In the genomic region with DNA sequence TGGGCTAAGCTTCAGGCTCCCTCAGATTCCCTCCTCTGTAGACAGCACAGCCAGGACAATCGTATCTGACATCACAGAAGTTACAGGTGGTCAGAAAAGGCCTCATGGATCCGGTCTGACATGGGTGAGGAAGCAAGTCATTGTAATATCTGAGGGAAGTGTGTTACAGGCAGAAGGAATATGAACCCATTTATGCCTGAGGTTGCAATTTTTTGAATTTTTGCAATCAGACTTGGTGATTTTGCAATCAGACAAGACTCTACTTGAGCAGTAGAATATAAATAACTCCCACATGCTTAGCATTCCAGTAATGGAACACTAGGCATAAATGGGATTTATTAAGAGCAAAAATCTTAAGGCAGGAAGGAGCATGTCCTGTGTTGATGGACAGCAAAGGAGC, we compare ENCODE assay signal across 34 cellular contexts. TPM values are rescaled to one million over a fixed set of nuclear protein-coding genes. Genes with fewer than 3 reads are reported as not detected.
"Had no signal": no experiment of that assay in that cellular context is flagged by ENCODE, and none has a peak within 500 bp of the region (broad histone marks: within the 10 kb centered on the region; RNA-seq: fewer than 3 reads in every experiment).

No MANE protein-coding gene starts in this region.

- H3K4me1 ChIP-seq: adrenal gland, body of pancreas, neural progenitor cell, spleen, suprapubic skin, tibial nerve had no signal

- H3K36me3 ChIP-seq: adrenal gland, neural progenitor cell, spleen, suprapubic skin, tibial nerve, WERI-Rb-1 had no signal

- H3K27ac ChIP-seq: body of pancreas, dorsolateral prefrontal cortex, neural progenitor cell, spleen, suprapubic skin, tibial nerve, WERI-Rb-1 had no signal

- FAIRE-seq: islet of Langerhans, urothelium cell line had no signal

- DNase-seq: activated CD4-positive, alpha-beta T cell treated with anti-CD3 and anti-CD28 coated beads for 48 hours; activated CD4-positive, alpha-beta T cell treated with anti-CD3 and anti-CD28 coated beads, Interleukin-2, amount 50 U/mL, for 48 hours; activated CD8-positive, alpha-beta memory T cell treated with anti-CD3 and anti-CD28 coated beads, Interleukin-2, amount 50 U/mL, for 4 hours; activated effector memory CD4-positive, alpha-beta T cell treated with anti-CD3 and anti-CD28 coated beads, Interleukin-2, amount 50 U/mL, for 16 hours; activated naive CD4-positive, alpha-beta T cell treated with anti-CD3 and anti-CD28 coated beads for 36 hours; activated naive CD8-positive, alpha-beta T cell treated with anti-CD3 and anti-CD28 coated beads for 36 hours; activated T-cell treated with anti-CD3 and anti-CD28 coated beads, Interleukin-2, amount 50 U/mL, for 1 hour; adrenal gland; aorta; body of pancreas; dorsolateral prefrontal cortex; effector memory CD4-positive, alpha-beta T cell; foreskin melanocyte; glutamatergic neuron; left ventricle myocardium superior; mesenchymal stem cell; natural killer cell; occipital lobe; right cardiac atrium; spleen; stimulated activated naive CD4-positive, alpha-beta T cell; SW 1271; T-helper 17 cell; T1000; WERI-Rb-1 had no signal

- H3K27me3 ChIP-seq: adrenal gland, body of pancreas, neural progenitor cell, spleen, suprapubic skin, tibial nerve had no signal

- H3K4me3 ChIP-seq: adrenal gland, body of pancreas, coronary artery, dorsolateral prefrontal cortex, neural progenitor cell, spleen, suprapubic skin, tibial nerve had no signal

- ATAC-seq: activated CD4-positive, CD25-positive, alpha-beta regulatory T cell treated with anti-CD3 and anti-CD28 coated beads, Interleukin-2, amount 50 U/mL, for 24 hours; body of pancreas; left ventricle myocardium superior; natural killer cell; right cardiac atrium; T-helper 17 cell had no signal

- H3K9me3 ChIP-seq: adrenal gland, suprapubic skin had no signal

RNA-seq across cellular contexts. Expression of a gene that starts 52.1 kb away (rescaled TPM):
- total RNA-seq: activated CD8-positive, alpha-beta memory T cell treated with anti-CD3 and anti-CD28 coated beads for 36 hours; activated naive CD4-positive, alpha-beta T cell treated with anti-CD3 and anti-CD28 coated beads for 36 hours; activated naive CD8-positive, alpha-beta T cell treated with anti-CD3 and anti-CD28 coated beads for 36 hours; activated T-helper 1 cell treated with anti-CD3 and anti-CD28 coated beads, Interleukin-12 subunit alpha, Interleukin-12 subunit beta, Interleukin-2, Interleukin-4 antibody, amounts not matched to agents 30 ng/mL and 10 ng/mL and 1 ng/mL, durations not matched to agents 14 hours and 24 hours and 36 hours; left ventricle myocardium superior; natural killer cell; right cardiac atrium; spleen; T-helper 17 cell had no signal
- polyA plus RNA-seq: right cardiac atrium had no signal
